8 cellular contexts compared by ENCODE assay signal in the genomic region with DNA sequence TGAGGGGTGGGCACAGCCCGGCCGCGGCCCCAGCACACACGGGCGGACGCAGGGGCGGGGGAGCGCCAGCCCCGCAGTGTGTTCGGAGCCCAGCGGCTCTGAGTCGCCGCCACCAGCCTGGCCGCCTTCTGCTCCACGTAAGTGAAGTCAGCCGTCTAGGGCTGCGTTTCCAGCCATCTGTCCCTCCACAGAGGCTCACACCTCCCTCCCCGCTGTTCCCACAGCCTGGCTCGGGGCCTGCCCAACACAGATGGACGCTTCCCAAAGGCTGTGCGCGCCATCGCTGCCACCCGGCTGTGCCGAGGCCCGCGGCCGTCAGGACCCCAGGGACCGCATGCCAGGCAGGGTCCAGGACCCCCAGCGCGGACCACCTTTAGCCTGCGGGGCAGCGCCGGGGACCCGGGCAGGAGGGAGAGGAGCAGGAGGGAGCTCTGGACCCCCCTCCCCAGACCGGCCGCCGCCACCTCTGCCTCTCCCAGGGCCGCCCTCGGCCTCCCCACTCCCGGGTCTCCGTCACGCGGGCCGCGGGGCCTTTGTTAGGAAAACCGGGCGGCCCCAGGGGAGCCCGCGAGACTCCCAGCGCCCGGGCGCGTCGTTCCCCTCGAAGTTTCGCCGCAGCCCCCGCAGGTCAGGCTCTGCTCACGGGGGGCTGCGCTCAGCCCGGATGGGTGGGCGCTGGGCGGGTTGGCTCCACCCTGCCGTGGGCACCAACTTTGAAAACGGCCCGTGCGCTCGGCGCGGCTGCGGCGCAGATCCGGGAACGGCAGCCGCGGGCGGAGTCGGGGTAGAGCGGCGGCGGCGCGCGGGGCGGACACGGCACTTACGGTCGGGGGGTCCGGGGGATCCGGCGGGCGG. TPM values are rescaled to one million over a fixed set of nuclear protein-coding genes. Genes with fewer than 3 reads are reported as not detected.
A peak's percentile ranks its signal among the peaks of the same experiment; 100 is the strongest.
DNase-seq lines count a peak whose midpoint lies in the region; ATAC-seq, FAIRE-seq and TF ChIP-seq lines count a peak whose summit lies in the region.

No MANE protein-coding gene starts in this region.

- TF ChIP-seq CTCF in NB4 (IDR thresholded peaks at IDR 0.05; ENCODE audit: low read depth, low read length) (no peak), progenitor cell of endocrine pancreas (IDR thresholded peaks at IDR 0.05; ENCODE audit: unreplicated experiment) (no peak)

- H3K27me3 Mint-ChIP-seq in progenitor cell of endocrine pancreas: peaks cover 28% of the 10 kb centered on the region

- no peak overlapping the region for H3K27ac Mint-ChIP-seq in progenitor cell of endocrine pancreas

- intact Hi-C loops in posterior vena cava (cut with DNase I): loop anchor here (10.0 kb wide), 1 partner anchor 274 kb away; a partner anchor contains a TSS

- DNase-seq in EH (ENCODE audit: low read depth) (peak; percentile 12), NB4 (ENCODE audit: low read depth) (peak; percentile 76), frontal cortex (ENCODE audit: low spot score in 2 of 2) (peak; percentile 60 to 62), progenitor cell of endocrine pancreas (ENCODE audit: low spot score, unreplicated experiment) (no peak), posterior vena cava (ENCODE audit: low spot score) (no peak), NCI-H345 treated with DMSO at 0.1 percent for 48 hours (lab: John Stamatoyannopoulos, UW; ENCODE audit: unreplicated experiment) (no peak)

- H3K9me3 Mint-ChIP-seq in progenitor cell of endocrine pancreas (ENCODE audit: low read depth): no peaks in the 10 kb centered on the region

- ATAC-seq in GM18498 (IDR thresholded peaks at IDR 0.05; ENCODE audit: unreplicated experiment) (no peak), GM21526 (IDR thresholded peaks at IDR 0.05; ENCODE audit: low FRiP score, unreplicated experiment) (no peak)

- peak overlapping the region; percentile 55 for H3K4me3 Mint-ChIP-seq in progenitor cell of endocrine pancreas (ENCODE audit: low read depth)

- H3K4me1 Mint-ChIP-seq in progenitor cell of endocrine pancreas (ENCODE audit: low read depth): no peaks in the 10 kb centered on the region

- H3K4me3 ChIP-seq in NB4 (ENCODE audit: low read depth, low read length): peak overlapping the region; percentile 60

- H3K36me3 Mint-ChIP-seq in progenitor cell of endocrine pancreas (ENCODE audit: insufficient read depth): no peaks in the 10 kb centered on the region

- no peak for FAIRE-seq in frontal cortex (lab: Jason Lieb, UNC)

- TF ChIP-seq POLR2A in NB4 (IDR thresholded peaks at IDR 0.05; ENCODE audit: extremely low read depth, insufficient read length): no peak

RNA-seq across cellular contexts. Expression of a gene that starts 36.6 kb away (rescaled TPM):
- total RNA-seq in frontal cortex: 0.82 TPM
- 12.5 and 12.9 TPM in 2 replicates for total RNA-seq in progenitor cell of endocrine pancreas
- total RNA-seq in posterior vena cava: 1 to 10 TPM; 4.7 to 5.1 TPM

Comparison
In these comparisons a context has a peak if more than half of its experiments do, and no peak if none do; other contexts are left out.
1. DNase-seq: peak in EH (single experiment), NB4 (single experiment) and frontal cortex (2 of 2); none in progenitor cell of endocrine pancreas (single experiment), posterior vena cava (single experiment) and NCI-H345 treated with DMSO at 0.1 percent for 48 hours (single experiment).